8 cellular contexts compared by ENCODE assay signal in genomic region chr19:11797491-11797890, GRCh38. TPM values are rescaled to one million over a fixed set of nuclear protein-coding genes. Genes with fewer than 3 reads are reported as not detected.
DNase-seq lines count a peak whose midpoint lies in the region; ATAC-seq, FAIRE-seq and TF ChIP-seq lines count a peak whose summit lies in the region.

No MANE protein-coding gene starts in this region.

- peak overlapping the region; percentile 88 for H3K27ac Mint-ChIP-seq in WTC11
- H3K27ac Mint-ChIP-seq in immature natural killer cell = peak overlapping the region; percentile 76 to 94 (median 85)

- H3K27me3 Mint-ChIP-seq in WTC11 (ENCODE audit: low read depth) (peaks cover 49% of the 10 kb centered on the region), immature natural killer cell (ENCODE audit: low read depth in 3 of 3) (peaks cover 0 to 5% (median 3%) of the 10 kb centered on the region in 3 donors)

- H3K27ac ChIP-seq in small intestine (ENCODE audit: low read depth in 1 of 2, low read length in 1 of 2) = peak overlapping the region in 1 of 2 donors; percentile 11

- POLR2A ChIA-PET in WTC11 (lab: Charles Lee) = interaction anchor here (0.7 to 1.3 kb wide), 6 partner anchors 15 to 255 kb away, joined by 3 to 6 read pairs (median 3); partner anchors contain the start of genes ZNF440, ZNF69 and ZNF878

- H3K4me1 ChIP-seq in small intestine (ENCODE audit: control insufficient read depth in 2 of 2, insufficient read depth in 1 of 2, low read depth in 1 of 2, low read length in 1 of 2) = peaks cover 0 to 8% of the 10 kb centered on the region in 2 donors

- H3K9me3 ChIP-seq in small intestine (ENCODE audit: control insufficient read depth, low read depth) = no peaks in the 10 kb centered on the region

- CTCF ChIA-PET in WTC11 (lab: Charles Lee) = interaction anchor here (0.5 to 4.1 kb wide), 64 partner anchors 11 to 885 kb away, joined by 3 to 100 read pairs (median 5); partner anchors contain the start of genes ZNF20, ZNF433, ZNF439 and ZNF440

- no peaks in the 10 kb centered on the region for H3K9me3 Mint-ChIP-seq in WTC11
- H3K9me3 Mint-ChIP-seq in immature natural killer cell = peaks cover 0 to 4% (median 0%) of the 10 kb centered on the region in 6 donors

- no peaks in the 10 kb centered on the region for H3K36me3 Mint-ChIP-seq in WTC11
- H3K36me3 Mint-ChIP-seq in immature natural killer cell = no peaks in the 10 kb centered on the region

- DNase-seq in DMS153 (lab: John Stamatoyannopoulos, UW) (peak; percentile 85), NCI-H2171 treated with DMSO at 0.1 percent for 48 hours (lab: John Stamatoyannopoulos, UW) (peak; percentile 89), WTC11 (ENCODE audit: low spot score) (peak; percentile 80), cardiac fibroblast (ENCODE audit: low read depth in 2 of 2) (peak; percentile 92 to 93), immature natural killer cell (peak; percentile 74 to 75 (median 75)), small intestine (peak; percentile 94)

- H3K36me3 ChIP-seq in small intestine (ENCODE audit: control insufficient read depth in 2 of 2, insufficient read depth in 2 of 2, low read length in 2 of 2) = no peaks in the 10 kb centered on the region

- peak; percentile 53 for ATAC-seq in HG02870 (IDR thresholded peaks at IDR 0.05; ENCODE audit: unreplicated experiment)
- peak; percentile 46 for ATAC-seq in WTC11
- no peak for ATAC-seq in GM21367 (IDR thresholded peaks at IDR 0.05; ENCODE audit: unreplicated experiment)

- H3K27me3 ChIP-seq in small intestine (ENCODE audit: control insufficient read depth in 2 of 2, insufficient read depth in 2 of 2, low read length in 2 of 2) = no peaks in the 10 kb centered on the region

- 1 to 4% (median 4%) methylated on average over 8 of the region's 8 CpGs for whole genome bisulfite sequencing in small intestine, 3 donors

- peak; percentile 87 for TF ChIP-seq CTCF in WTC11 (IDR thresholded peaks at IDR 0.05)
- TF ChIP-seq CTCF in cardiac fibroblast (IDR thresholded peaks at IDR 0.05; ENCODE audit: low read depth, low read length) = peak; percentile 84

- peaks cover 18% of the 10 kb centered on the region for H3K4me1 Mint-ChIP-seq in WTC11
- H3K4me1 Mint-ChIP-seq in immature natural killer cell = peaks cover 17 to 21% of the 10 kb centered on the region in 2 donors

- peak overlapping the region; percentile 84 for H3K4me3 Mint-ChIP-seq in WTC11
- H3K4me3 Mint-ChIP-seq in immature natural killer cell = peak overlapping the region; percentile 91 to 96 (median 92)

- H3K4me3 ChIP-seq in cardiac fibroblast (replicated peaks in 1 of 2; ENCODE audit: low read depth in 2 of 2, low read length in 2 of 2) (no peak overlapping the region), small intestine (ENCODE audit: low read depth in 1 of 2, low read length in 2 of 2) (peak overlapping the region; percentile 1 to 17)

- no peak for FAIRE-seq in small intestine (lab: Jason Lieb, UNC)

TF ChIP-seq in WTC11, 78 proteins besides CTCF, POLR2A, EP300 and RAD21:
- TF ChIP-seq ZNF423 (CRISPR knock-in tag; IDR thresholded peaks at IDR 0.05) (peak; percentile 99), FOXK1 (CRISPR knock-in tag; IDR thresholded peaks at IDR 0.05) (0 out of 2 replicates have a peak, but pooled peaks have one; percentile 22), JAZF1 (CRISPR knock-in tag; IDR thresholded peaks at IDR 0.05) (no peak)

RNA-seq across cellular contexts. Expression of gene ZNF491, which starts 0.8 kb away (rescaled TPM):
- total RNA-seq in WTC11 (2021) = 1.1 to 2.1 TPM (median 1.3 TPM) in 3 replicates
- 1 to 10 TPM in 1 of 3 donors, not detected in 2; 1.1 TPM for polyA plus RNA-seq in immature natural killer cell
- 1 to 10 TPM in 1 of 3 donors, under 1 TPM in 2; 0.45 to 1.4 (median 0.57) TPM for polyA plus RNA-seq in small intestine

RNA-seq across cellular contexts. Expression of gene ZNF440, which starts 16.6 kb away (rescaled TPM):
- total RNA-seq in WTC11 (2021) = 10.9 to 16.4 TPM (median 12.7 TPM) in 3 replicates
- polyA plus RNA-seq in immature natural killer cell (1 to 10 TPM in 2 of 3 donors, under 1 TPM in 1; 0.34 to 4.5 (median 2.4) TPM), small intestine (1 to 10 TPM; 3.5 to 7.6 (median 7.2) TPM)

RNA-seq across cellular contexts. Expression of gene ZNF441, which starts 30.7 kb away (rescaled TPM):
- 1.0 to 2.2 TPM (median 1.8 TPM) in 3 replicates for total RNA-seq in WTC11 (2021)
- polyA plus RNA-seq in immature natural killer cell = 1 to 10 TPM in 2 of 3 donors, under 1 TPM in 1; 0.14 to 7.9 (median 5.2) TPM
- polyA plus RNA-seq in small intestine = 1 to 10 TPM; 1.4 to 2.6 (median 1.6) TPM

RNA-seq across cellular contexts. Expression of gene ZNF439, which starts 51.0 kb away (rescaled TPM):
- 5.7 to 8.5 TPM (median 7.2 TPM) in 3 replicates for total RNA-seq in WTC11 (2021)
- polyA plus RNA-seq in immature natural killer cell = 1 to 10 TPM in 2 of 3 donors, not detected in 1; 2.0 to 2.7 TPM
- 1 to 10 TPM; 1.1 to 6.0 (median 2.5) TPM for polyA plus RNA-seq in small intestine

RNA-seq across cellular contexts. Expression of gene ZNF823, which starts 58.7 kb away (rescaled TPM):
- 4.4 to 5.4 TPM (median 4.6 TPM) in 3 replicates for total RNA-seq in WTC11 (2021)
- 1 to 10 TPM; 1.7 to 5.0 (median 2.4) TPM for polyA plus RNA-seq in immature natural killer cell
- 10 to 100 TPM in 1 of 3 donors, 1 to 10 TPM in 2; 3.8 to 10.1 (median 3.9) TPM for polyA plus RNA-seq in small intestine

Comparison
In these comparisons a context has a peak if more than half of its experiments do, and no peak if none do; other contexts are left out.
1. H3K4me3 ChIP-seq: peak in small intestine (2 of 2); none in cardiac fibroblast (0 of 2).
2. Peak in every context shown above with its lines, with median percentiles within 50 percentile points of each other: DNase-seq.